In genomic region chr22:23216331-23217170, GRCh38 we compare ENCODE assay signal across 8 cellular contexts. TPM values are rescaled to one million over a fixed set of nuclear protein-coding genes. Genes with fewer than 3 reads are reported as not detected.
DNase-seq lines count a peak whose midpoint lies in the region; ATAC-seq lines count a peak whose summit lies in the region.
"Had no signal": no experiment of that assay in that cellular context is flagged by ENCODE, and none has a peak within 500 bp of the region (broad histone marks: within the 10 kb centered on the region; RNA-seq: fewer than 3 reads in every experiment).

No MANE protein-coding gene starts in this region.

- H3K9me3 Mint-ChIP-seq in activated CD8-positive, alpha-beta memory T cell treated with anti-CD3 and anti-CD28 coated beads, Interleukin-2, amount 10 ng/mL, durations not matched to agents 7 days and 5 days (ENCODE audit: low read depth): no peaks in the 10 kb centered on the region
- H3K9me3 Mint-ChIP-seq in immature natural killer cell: no peaks in the 10 kb centered on the region
- H3K9me3 Mint-ChIP-seq in stimulated activated naive CD8-positive, alpha-beta T cell treated with anti-CD3 and anti-CD28 coated beads, Interleukin-15, Interleukin-2, amounts not matched to agents 100 ng/mL and 50 ng/mL, for 24 hours: no peaks in the 10 kb centered on the region
- H3K9me3 Mint-ChIP-seq: nephron had no signal

- no peaks in the 10 kb centered on the region for H3K36me3 Mint-ChIP-seq in activated CD8-positive, alpha-beta memory T cell treated with anti-CD3 and anti-CD28 coated beads, Interleukin-2, amount 10 ng/mL, durations not matched to agents 7 days and 5 days
- H3K36me3 Mint-ChIP-seq in immature natural killer cell: no peaks in the 10 kb centered on the region
- peaks cover 4% of the 10 kb centered on the region for H3K36me3 Mint-ChIP-seq in stimulated activated naive CD8-positive, alpha-beta T cell treated with anti-CD3 and anti-CD28 coated beads, Interleukin-15, Interleukin-2, amounts not matched to agents 100 ng/mL and 50 ng/mL, for 24 hours (ENCODE audit: low read depth)

- no peak overlapping the region for H3K4me3 Mint-ChIP-seq in activated CD8-positive, alpha-beta memory T cell treated with anti-CD3 and anti-CD28 coated beads, Interleukin-2, amount 10 ng/mL, durations not matched to agents 7 days and 5 days
- H3K4me3 Mint-ChIP-seq in immature natural killer cell: peak overlapping the region; percentile 73 to 89 (median 88)
- peak overlapping the region; percentile 80 for H3K4me3 Mint-ChIP-seq in stimulated activated naive CD8-positive, alpha-beta T cell treated with anti-CD3 and anti-CD28 coated beads, Interleukin-15, Interleukin-2, amounts not matched to agents 100 ng/mL and 50 ng/mL, for 24 hours
- H3K4me3 Mint-ChIP-seq: nephron had no signal

- H3K27ac Mint-ChIP-seq in activated CD8-positive, alpha-beta memory T cell treated with anti-CD3 and anti-CD28 coated beads, Interleukin-2, amount 10 ng/mL, durations not matched to agents 7 days and 5 days: peak overlapping the region; percentile 63
- H3K27ac Mint-ChIP-seq in immature natural killer cell: peak overlapping the region; percentile 88 to 98 (median 92)
- peak overlapping the region; percentile 99 for H3K27ac Mint-ChIP-seq in stimulated activated naive CD8-positive, alpha-beta T cell treated with anti-CD3 and anti-CD28 coated beads, Interleukin-15, Interleukin-2, amounts not matched to agents 100 ng/mL and 50 ng/mL, for 24 hours

- ATAC-seq in activated CD8-positive, alpha-beta memory T cell treated with anti-CD3 and anti-CD28 coated beads, Interleukin-2, amount 10 ng/mL, durations not matched to agents 7 days and 5 days: peak; percentile 56
- ATAC-seq in HG03432 (IDR thresholded peaks at IDR 0.05; ENCODE audit: unreplicated experiment) (no peak), GM21390 (IDR thresholded peaks at IDR 0.05; ENCODE audit: unreplicated experiment) (no peak)

- CTCF ChIA-PET in activated CD8-positive, alpha-beta memory T cell treated with anti-CD3 and anti-CD28 coated beads, Interleukin-2, amount 10 ng/mL, durations not matched to agents 7 days and 5 days (lab: Charles Lee): interaction anchor here (1.0 to 1.6 kb wide), 3 partner anchors 10 to 33 kb away, joined by 3 read pairs; no protein-coding TSS in a partner anchor

- H3K27me3 Mint-ChIP-seq in activated CD8-positive, alpha-beta memory T cell treated with anti-CD3 and anti-CD28 coated beads, Interleukin-2, amount 10 ng/mL, durations not matched to agents 7 days and 5 days: no peaks in the 10 kb centered on the region
- H3K27me3 Mint-ChIP-seq in immature natural killer cell (ENCODE audit: low read depth in 3 of 3): peaks cover 5 to 24% (median 10%) of the 10 kb centered on the region in 3 donors
- H3K27me3 Mint-ChIP-seq in stimulated activated naive CD8-positive, alpha-beta T cell treated with anti-CD3 and anti-CD28 coated beads, Interleukin-15, Interleukin-2, amounts not matched to agents 100 ng/mL and 50 ng/mL, for 24 hours: no peaks in the 10 kb centered on the region

- DNase-seq in NCI-H82 (lab: John Stamatoyannopoulos, UW) (peak; percentile 73), immature natural killer cell (peak; percentile 71 to 75 (median 74)), middle frontal gyrus (ENCODE audit: extremely low spot score, low spot score) (no peak)
- peak; percentile 71 for DNase-seq in activated CD8-positive, alpha-beta memory T cell treated with anti-CD3 and anti-CD28 coated beads, Interleukin-2, amount 10 ng/mL, durations not matched to agents 7 days and 5 days

- peaks cover 59% of the 10 kb centered on the region for H3K4me1 Mint-ChIP-seq in activated CD8-positive, alpha-beta memory T cell treated with anti-CD3 and anti-CD28 coated beads, Interleukin-2, amount 10 ng/mL, durations not matched to agents 7 days and 5 days
- H3K4me1 Mint-ChIP-seq in immature natural killer cell: peaks cover 87 to 97% of the 10 kb centered on the region in 2 donors
- peaks cover 92% of the 10 kb centered on the region for H3K4me1 Mint-ChIP-seq in stimulated activated naive CD8-positive, alpha-beta T cell treated with anti-CD3 and anti-CD28 coated beads, Interleukin-15, Interleukin-2, amounts not matched to agents 100 ng/mL and 50 ng/mL, for 24 hours (ENCODE audit: low read depth)

RNA-seq across cellular contexts. Expression of gene BCR, which starts 36.2 kb away (rescaled TPM):
- total RNA-seq in activated CD8-positive, alpha-beta memory T cell treated with anti-CD3 and anti-CD28 coated beads, Interleukin-2, amount 10 ng/mL, durations not matched to agents 7 days and 5 days: 10 to 100 TPM; 20.6 to 40.2 TPM
- 10 to 100 TPM in 1 of 3 donors, 1 to 10 TPM in 2; 4.1 to 12.5 (median 5.6) TPM for polyA plus RNA-seq in immature natural killer cell
